ENCODE assay signal across 7 cellular contexts in genomic region chr19:57113501-57113900, GRCh38. TPM values are rescaled to one million over a fixed set of nuclear protein-coding genes. Genes with fewer than 3 reads are reported as not detected.
"Had no signal": no experiment of that assay in that cellular context is flagged by ENCODE, and none has a peak within 500 bp of the region (broad histone marks: within the 10 kb centered on the region; RNA-seq: fewer than 3 reads in every experiment).

No MANE protein-coding gene starts in this region.

RNA-seq across cellular contexts. Expression of gene USP29, which starts 6.3 kb away (rescaled TPM):
- total RNA-seq: GM23248, GM23338, H1, H4, H7, H9, HFFc6 had no signal
- polyA plus RNA-seq: GM23248, GM23338, H1 had no signal

RNA-seq across cellular contexts. Expression of gene ZIM3, which starts 31.5 kb away (rescaled TPM):
- total RNA-seq: GM23248, GM23338, H1, H4, H7, H9, HFFc6 had no signal
- polyA plus RNA-seq: GM23248, GM23338, H1 had no signal

RNA-seq across cellular contexts. Expression of gene DUXA, which starts 53.8 kb away (rescaled TPM):
- total RNA-seq: GM23248, GM23338, H1, H7, H9, HFFc6 had no signal
- polyA plus RNA-seq: GM23248, GM23338, H1 had no signal
